Comparison of ENCODE assay signal across 9 cellular contexts in the genomic region with DNA sequence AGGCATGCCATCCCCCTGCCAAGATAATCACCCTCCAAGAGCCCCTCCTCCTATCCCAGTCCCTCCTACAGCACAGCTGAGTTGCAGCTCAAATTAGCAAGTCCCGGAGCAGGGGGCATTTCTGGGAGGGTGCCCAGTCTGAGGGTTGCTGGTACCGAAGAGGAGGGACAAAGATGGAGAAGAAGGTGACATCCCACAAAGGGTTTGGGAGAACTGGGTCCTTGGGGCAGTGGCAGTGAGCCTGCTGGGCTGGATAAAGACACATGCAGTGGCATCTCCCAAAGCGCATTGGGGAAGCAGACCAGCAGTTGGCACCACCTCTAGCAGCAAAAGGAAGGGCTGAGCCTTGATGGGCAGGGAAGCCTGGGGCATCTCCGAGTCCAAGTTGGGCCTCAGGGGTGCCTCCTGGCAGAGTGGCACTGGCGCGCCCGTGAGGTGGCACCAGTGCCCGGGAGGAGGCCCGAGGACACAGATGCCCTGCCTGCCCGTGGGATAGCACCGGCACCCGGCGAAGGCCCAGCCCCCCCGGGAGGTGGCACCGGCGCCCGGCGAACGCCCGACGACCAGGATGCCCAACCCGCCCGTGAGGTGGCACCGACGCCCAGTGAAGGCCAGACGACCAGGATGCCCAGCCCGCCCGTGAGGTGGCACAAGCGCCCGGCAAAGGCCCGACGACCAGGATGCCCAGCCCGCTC. TPM values are rescaled to one million over a fixed set of nuclear protein-coding genes. Genes with fewer than 3 reads are reported as not detected.
DNase-seq lines count a peak whose midpoint lies in the region; ATAC-seq, FAIRE-seq and TF ChIP-seq lines count a peak whose summit lies in the region.
"Had no signal": no experiment of that assay in that cellular context is flagged by ENCODE, and none has a peak within 500 bp of the region (broad histone marks: within the 10 kb centered on the region; RNA-seq: fewer than 3 reads in every experiment).

No MANE protein-coding gene starts in this region.

- H3K79me2 ChIP-seq in DOHH2 (ENCODE audit: control insufficient read depth, low read length), result no peaks in the 10 kb centered on the region
- H3K79me2 ChIP-seq in OCI-LY7 (ENCODE audit: insufficient read depth, low read depth, low read length), result no peaks in the 10 kb centered on the region

- peak overlapping the region; percentile 84 for H2AFZ ChIP-seq in OCI-LY7 (ENCODE audit: low read length)

- H3K9me2 ChIP-seq in DOHH2 (replicated peaks; ENCODE audit: control insufficient read depth, low read length) (no peaks in the 10 kb centered on the region), OCI-LY7 (ENCODE audit: insufficient read depth, low read length) (no peaks in the 10 kb centered on the region)

- DNase-seq in OCI-LY7 (ENCODE audit: low spot score), result no peak
- DNase-seq in cardiac fibroblast (ENCODE audit: low read depth in 2 of 2), result peak in 1 of 2 donors; percentile 43
- DNase-seq in left kidney (ENCODE audit: low read depth, low spot score), result peak; percentile 23
- DNase-seq in stimulated activated naive CD8-positive, alpha-beta T cell treated with anti-CD3 and anti-CD28 coated beads, Interleukin-15, amount 100 ng/mL, for 72 hours, result peak in 1 of 2 donors; percentile 15
- no peak for DNase-seq in urothelium cell line (ENCODE audit: low spot score)
- no peak for DNase-seq in DMS153 (lab: John Stamatoyannopoulos, UW)

- H3K36me3 ChIP-seq in DOHH2 (ENCODE audit: control insufficient read depth, low read length) (no peaks in the 10 kb centered on the region), OCI-LY7 (ENCODE audit: insufficient read depth, low read length) (no peaks in the 10 kb centered on the region)

- no peak for ATAC-seq in stimulated activated naive CD8-positive, alpha-beta T cell treated with anti-CD3 and anti-CD28 coated beads, Interleukin-15, amount 100 ng/mL, for 72 hours
- ATAC-seq in HG03457 (IDR thresholded peaks at IDR 0.05; ENCODE audit: unreplicated experiment), result no peak

- H3K27ac Mint-ChIP-seq in stimulated activated naive CD8-positive, alpha-beta T cell treated with anti-CD3 and anti-CD28 coated beads, Interleukin-15, amount 100 ng/mL, for 72 hours, result peak overlapping the region in 1 of 2 donors; percentile 45

- H3F3A ChIP-seq in DOHH2 (ENCODE audit: control insufficient read depth, insufficient read depth), result no peaks in the 10 kb centered on the region

- no TSS peak for BruUV-seq in OCI-LY7 (replicated peaks; lab: Mats Ljungman, UMichigan)

- H3K4me1 ChIP-seq in DOHH2 (ENCODE audit: control insufficient read depth, low read length) (peaks cover 14% of the 10 kb centered on the region), OCI-LY7 (ENCODE audit: insufficient read depth, low read length, poor library complexity, severe bottlenecking) (peaks cover 12% of the 10 kb centered on the region)

- intact Hi-C loops in OCI-LY7 (cut with micrococcal nuclease; ENCODE audit: unreplicated experiment), result loop anchor here (1.0 to 2.0 kb wide), 2 partner anchors 67 to 187 kb away; partner anchors contain the start of genes ATPAF2 and GID4

- TF ChIP-seq CTCF in DOHH2 (IDR thresholded peaks at IDR 0.05; ENCODE audit: low read depth, low read length, poor library complexity, severe bottlenecking) (no peak), OCI-LY7 (conservative IDR thresholded peaks at IDR 0.05; ENCODE audit: low read length) (no peak), cardiac fibroblast (IDR thresholded peaks at IDR 0.05; ENCODE audit: low read depth, low read length) (no peak)

- peaks cover 4% of the 10 kb centered on the region; the same call in 1 of the 2 replicates for H3K27me3 ChIP-seq in DOHH2 (ENCODE audit: control insufficient read depth, low read length)

- no peaks in the 10 kb centered on the region for H4K20me1 ChIP-seq in DOHH2 (ENCODE audit: control insufficient read depth, insufficient read depth, low read depth, low read length)
- no peaks in the 10 kb centered on the region for H4K20me1 ChIP-seq in OCI-LY7 (ENCODE audit: insufficient read depth, low read length)

- FAIRE-seq in urothelium cell line (lab: Jason Lieb, UNC), result no peak

- no peaks in the 10 kb centered on the region for H3K27me3 Mint-ChIP-seq in stimulated activated naive CD8-positive, alpha-beta T cell treated with anti-CD3 and anti-CD28 coated beads, Interleukin-15, amount 100 ng/mL, for 72 hours

- peak overlapping the region; percentile 85 to 96 for H3K4me3 Mint-ChIP-seq in stimulated activated naive CD8-positive, alpha-beta T cell treated with anti-CD3 and anti-CD28 coated beads, Interleukin-15, amount 100 ng/mL, for 72 hours

- CTCF ChIA-PET in OCI-LY7 (lab: Charles Lee; ENCODE audit: unreplicated experiment), result no interaction called here

- no peaks in the 10 kb centered on the region for H3K9me3 Mint-ChIP-seq in stimulated activated naive CD8-positive, alpha-beta T cell treated with anti-CD3 and anti-CD28 coated beads, Interleukin-15, amount 100 ng/mL, for 72 hours

- peaks cover 49% of the 10 kb centered on the region for H3K4me1 Mint-ChIP-seq in stimulated activated naive CD8-positive, alpha-beta T cell treated with anti-CD3 and anti-CD28 coated beads, Interleukin-15, amount 100 ng/mL, for 72 hours

- H3K27ac ChIP-seq in DOHH2 (ENCODE audit: low read depth, low read length), result no peak overlapping the region
- H3K27ac ChIP-seq in OCI-LY7 (ENCODE audit: low read depth, low read length, poor library complexity, severe bottlenecking), result no peak overlapping the region

- POLR2A ChIA-PET in OCI-LY7 (lab: Charles Lee), result interaction anchor here (0.7 to 1.7 kb wide), 4 partner anchors 13 to 185 kb away, joined by 3 to 5 read pairs (median 4); no protein-coding TSS in a partner anchor

- H3K4me3 ChIP-seq in DOHH2 (ENCODE audit: low read length), result peak overlapping the region; percentile 85
- peak overlapping the region; percentile 81 for H3K4me3 ChIP-seq in OCI-LY7 (ENCODE audit: low read depth, low read length, poor library complexity, severe bottlenecking)
- H3K4me3 ChIP-seq in cardiac fibroblast (replicated peaks in 1 of 2; ENCODE audit: low read depth in 2 of 2, low read length in 2 of 2), result peak overlapping the region; percentile 68 to 80

- H3K4me2 ChIP-seq in DOHH2 (ENCODE audit: low read length) (peak overlapping the region; percentile 88), OCI-LY7 (ENCODE audit: low read length) (peak overlapping the region; percentile 90)

- H3K9me3 ChIP-seq in DOHH2 (ENCODE audit: control insufficient read depth, insufficient read depth, low read length), result no peaks in the 10 kb centered on the region
- H3K9me3 ChIP-seq in OCI-LY7 (ENCODE audit: low read length), result no peaks in the 10 kb centered on the region

RNA-seq across cellular contexts. Expression of gene TOM1L2, which starts 0.6 kb away (rescaled TPM):
- total RNA-seq in OCI-LY7 (2014; rRNA removed; shearing (Covaris generic)), result 4.9 and 5.4 TPM in 2 replicates
- total RNA-seq in OCI-LY7 (2022), result 14.3 and 16.4 TPM in 2 replicates

RNA-seq across cellular contexts. Expression of gene DRC3, which starts 1.1 kb away (rescaled TPM):
- not detected in 2 replicates for total RNA-seq in OCI-LY7 (2014; rRNA removed; shearing (Covaris generic))
- total RNA-seq in OCI-LY7 (2022), result 0.19 and 0.50 TPM in 2 replicates
- total RNA-seq: T-helper 1 cell treated with Interleukin-12 subunit alpha and Interleukin-12 subunit beta and Interleukin-4 antibody, amounts not matched to agents 30 ng/mL and 1 ng/mL, for 36 hours had no signal
